ENCODE assay signal across 8 cellular contexts in genomic region chr3:49017978-49018706, GRCh38.
DNase-seq lines count a peak whose midpoint lies in the region; ATAC-seq lines count a peak whose summit lies in the region.

Gene DALRD3 (minus strand): TSS chr3:49018580. CDS start chr3:49018564, 16 bp downstream.

- H3K4me3 ChIP-seq in skin epidermis, result peak within 1 kb of the TSS; percentile 77 to 97 (median 81)

- H3K27ac ChIP-seq in skin epidermis, result peak within 1 kb of the TSS; percentile 13 to 100 (median 81)

- DNase-seq in NCI-H1436 (lab: John Stamatoyannopoulos, UW) (peak; percentile 54), NCI-H1436 treated with DMSO at 0.1 percent for 48 hours (lab: John Stamatoyannopoulos, UW) (no peak), NCI-H226 (peak; percentile 71), cerebellar cortex (ENCODE audit: low spot score) (peak; percentile 88), islet precursor cell (peak; percentile 81)
- DNase-seq in activated CD4-positive, CD25-positive, alpha-beta regulatory T cell (lab: John Stamatoyannopoulos, UW), result peak in 3 of 4 experiments; percentile 21 to 33 (median 32)

- no peak for ATAC-seq in GM21515 (IDR thresholded peaks at IDR 0.05; ENCODE audit: unreplicated experiment)
